Comparison of ENCODE assay signal across 1 cellular context in the genomic region with DNA sequence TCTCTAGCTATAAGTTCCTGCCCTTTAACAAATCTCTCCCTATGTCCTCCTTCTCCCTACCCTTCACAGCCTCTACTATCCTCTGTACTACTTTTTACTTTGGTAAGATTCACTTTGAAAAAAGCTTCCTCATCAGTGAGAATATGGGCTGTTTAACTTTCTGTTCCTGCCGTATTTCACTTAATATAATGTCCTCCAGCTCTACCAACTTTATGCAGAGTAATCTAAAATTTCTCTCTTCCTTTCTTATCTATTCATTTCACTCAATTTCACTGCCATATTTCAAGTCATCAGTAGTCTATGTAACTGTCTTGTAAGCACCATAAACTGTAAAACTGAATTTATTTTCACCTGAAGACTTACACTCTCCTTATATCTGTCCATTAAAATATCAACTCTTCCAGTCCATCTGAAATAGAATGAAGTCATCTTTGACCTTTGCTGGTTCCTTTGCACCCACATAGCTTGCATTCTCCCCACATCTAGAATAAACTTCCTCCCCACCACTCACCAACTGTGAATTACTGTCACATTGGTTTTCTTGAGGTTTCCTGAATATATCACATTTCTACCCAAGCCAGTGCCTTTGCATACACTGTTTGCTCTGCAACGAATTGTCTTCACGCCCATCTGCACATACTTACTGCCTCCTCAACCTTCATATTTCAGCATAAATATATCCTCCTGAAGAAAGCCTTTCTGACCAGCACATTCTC.
TF ChIP-seq lines count a peak whose summit lies in the region.

No MANE protein-coding gene starts in this region.

TF ChIP-seq in GM23338, 12 proteins besides CTCF, POLR2A, EP300 and RAD21 (continued from another document):
- TF ChIP-seq, protein P1, sequence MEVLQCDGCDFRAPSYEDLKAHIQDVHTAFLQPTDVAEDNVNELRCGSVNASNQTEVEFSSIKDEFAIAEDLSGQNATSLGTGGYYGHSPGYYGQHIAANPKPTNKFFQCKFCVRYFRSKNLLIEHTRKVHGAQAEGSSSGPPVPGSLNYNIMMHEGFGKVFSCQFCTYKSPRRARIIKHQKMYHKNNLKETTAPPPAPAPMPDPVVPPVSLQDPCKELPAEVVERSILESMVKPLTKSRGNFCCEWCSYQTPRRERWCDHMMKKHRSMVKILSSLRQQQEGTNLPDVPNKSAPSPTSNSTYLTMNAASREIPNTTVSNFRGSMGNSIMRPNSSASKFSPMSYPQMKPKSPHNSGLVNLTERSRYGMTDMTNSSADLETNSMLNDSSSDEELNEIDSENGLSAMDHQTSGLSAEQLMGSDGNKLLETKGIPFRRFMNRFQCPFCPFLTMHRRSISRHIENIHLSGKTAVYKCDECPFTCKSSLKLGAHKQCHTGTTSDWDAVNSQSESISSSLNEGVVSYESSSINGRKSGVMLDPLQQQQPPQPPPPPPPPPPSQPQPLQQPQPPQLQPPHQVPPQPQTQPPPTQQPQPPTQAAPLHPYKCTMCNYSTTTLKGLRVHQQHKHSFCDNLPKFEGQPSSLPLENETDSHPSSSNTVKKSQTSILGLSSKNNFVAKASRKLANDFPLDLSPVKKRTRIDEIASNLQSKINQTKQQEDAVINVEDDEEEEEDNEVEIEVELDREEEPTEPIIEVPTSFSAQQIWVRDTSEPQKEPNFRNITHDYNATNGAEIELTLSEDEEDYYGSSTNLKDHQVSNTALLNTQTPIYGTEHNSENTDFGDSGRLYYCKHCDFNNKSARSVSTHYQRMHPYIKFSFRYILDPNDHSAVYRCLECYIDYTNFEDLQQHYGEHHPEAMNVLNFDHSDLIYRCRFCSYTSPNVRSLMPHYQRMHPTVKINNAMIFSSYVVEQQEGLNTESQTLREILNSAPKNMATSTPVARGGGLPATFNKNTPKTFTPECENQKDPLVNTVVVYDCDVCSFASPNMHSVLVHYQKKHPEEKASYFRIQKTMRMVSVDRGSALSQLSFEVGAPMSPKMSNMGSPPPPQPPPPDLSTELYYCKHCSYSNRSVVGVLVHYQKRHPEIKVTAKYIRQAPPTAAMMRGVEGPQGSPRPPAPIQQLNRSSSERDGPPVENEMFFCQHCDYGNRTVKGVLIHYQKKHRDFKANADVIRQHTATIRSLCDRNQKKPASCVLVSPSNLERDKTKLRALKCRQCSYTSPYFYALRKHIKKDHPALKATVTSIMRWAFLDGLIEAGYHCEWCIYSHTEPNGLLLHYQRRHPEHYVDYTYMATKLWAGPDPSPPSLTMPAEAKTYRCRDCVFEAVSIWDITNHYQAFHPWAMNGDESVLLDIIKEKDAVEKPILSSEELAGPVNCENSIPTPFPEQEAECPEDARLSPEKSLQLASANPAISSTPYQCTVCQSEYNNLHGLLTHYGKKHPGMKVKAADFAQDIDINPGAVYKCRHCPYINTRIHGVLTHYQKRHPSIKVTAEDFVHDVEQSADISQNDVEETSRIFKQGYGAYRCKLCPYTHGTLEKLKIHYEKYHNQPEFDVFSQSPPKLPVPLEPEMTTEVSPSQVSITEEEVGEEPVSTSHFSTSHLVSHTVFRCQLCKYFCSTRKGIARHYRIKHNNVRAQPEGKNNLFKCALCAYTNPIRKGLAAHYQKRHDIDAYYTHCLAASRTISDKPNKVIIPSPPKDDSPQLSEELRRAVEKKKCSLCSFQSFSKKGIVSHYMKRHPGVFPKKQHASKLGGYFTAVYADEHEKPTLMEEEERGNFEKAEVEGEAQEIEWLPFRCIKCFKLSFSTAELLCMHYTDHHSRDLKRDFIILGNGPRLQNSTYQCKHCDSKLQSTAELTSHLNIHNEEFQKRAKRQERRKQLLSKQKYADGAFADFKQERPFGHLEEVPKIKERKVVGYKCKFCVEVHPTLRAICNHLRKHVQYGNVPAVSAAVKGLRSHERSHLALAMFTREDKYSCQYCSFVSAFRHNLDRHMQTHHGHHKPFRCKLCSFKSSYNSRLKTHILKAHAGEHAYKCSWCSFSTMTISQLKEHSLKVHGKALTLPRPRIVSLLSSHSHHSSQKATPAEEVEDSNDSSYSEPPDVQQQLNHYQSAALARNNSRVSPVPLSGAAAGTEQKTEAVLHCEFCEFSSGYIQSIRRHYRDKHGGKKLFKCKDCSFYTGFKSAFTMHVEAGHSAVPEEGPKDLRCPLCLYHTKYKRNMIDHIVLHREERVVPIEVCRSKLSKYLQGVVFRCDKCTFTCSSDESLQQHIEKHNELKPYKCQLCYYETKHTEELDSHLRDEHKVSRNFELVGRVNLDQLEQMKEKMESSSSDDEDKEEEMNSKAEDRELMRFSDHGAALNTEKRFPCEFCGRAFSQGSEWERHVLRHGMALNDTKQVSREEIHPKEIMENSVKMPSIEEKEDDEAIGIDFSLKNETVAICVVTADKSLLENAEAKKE (CRISPR knock-in tag; IDR thresholded peaks at IDR 0.05), result no peak
